Comparison of ENCODE assay signal across 14 cellular contexts in the genomic region with DNA sequence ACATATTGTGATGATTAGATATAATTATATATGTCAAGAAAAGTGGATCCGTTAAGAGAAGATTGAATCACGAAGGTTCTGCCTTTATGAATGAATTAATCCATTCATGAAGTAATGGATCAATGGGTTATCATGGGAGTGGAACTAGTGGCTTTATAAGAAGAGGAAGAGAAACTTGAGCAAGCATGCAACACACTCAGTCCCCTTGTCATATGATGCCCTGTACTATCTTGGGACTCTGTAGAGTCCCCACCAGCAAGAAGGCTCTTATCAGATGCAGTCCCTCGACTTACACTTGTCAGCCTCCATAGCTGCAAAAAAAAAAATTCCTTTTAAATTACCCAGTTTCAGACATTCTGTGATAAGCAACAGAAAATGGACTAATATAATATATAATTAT.
DNase-seq lines count a peak whose midpoint lies in the region; ATAC-seq, FAIRE-seq and TF ChIP-seq lines count a peak whose summit lies in the region.
"Had no signal": no experiment of that assay in that cellular context is flagged by ENCODE, and none has a peak within 500 bp of the region (broad histone marks: within the 10 kb centered on the region; RNA-seq: fewer than 3 reads in every experiment).

No MANE protein-coding gene starts in this region.

- intact Hi-C loops in right lobe of liver (cut with DNase I) (no loop called here), HepG2 (cut with micrococcal nuclease; ENCODE audit: unreplicated experiment) (no loop called here), psoas muscle (cut with DNase I) (no loop called here), sigmoid colon (cut with DNase I) (no loop called here)

- in situ Hi-C loops in HepG2 (cut with HindIII; ENCODE audit: extremely low pct_ligation_motif_present, low pct_unique_long_range_greater_than_20kb), result no loop called here

- H3K36me3 ChIP-seq in right lobe of liver (no peaks in the 10 kb centered on the region), HepG2 (replicated peaks in 1 of 2; ENCODE audit: control insufficient read depth in 1 of 2, insufficient read depth in 2 of 2, low read length in 2 of 2) (no peaks in the 10 kb centered on the region), psoas muscle (ENCODE audit: insufficient read depth in 1 of 2, low read depth in 1 of 2) (no peaks in the 10 kb centered on the region), sigmoid colon (no peaks in the 10 kb centered on the region)
- H3K36me3 ChIP-seq: gastrocnemius medialis, ovary had no signal

- POLR2A ChIA-PET in HepG2 (lab: Yijun Ruan, JAX), result no interaction called here

- no peak overlapping the region for H3K9ac ChIP-seq in HepG2 (ENCODE audit: insufficient read depth, low read depth, low read length)

- no peaks in the 10 kb centered on the region for H3K79me2 ChIP-seq in HepG2 (ENCODE audit: insufficient read depth, low read length)

- H3K4me3 ChIP-seq in right lobe of liver (no peak overlapping the region), HepG2 (replicated peaks in 1 of 3; ENCODE audit: insufficient read depth in 1 of 3, low read depth in 2 of 3, low read length in 3 of 3) (no peak overlapping the region), psoas muscle (no peak overlapping the region), sigmoid colon (no peak overlapping the region)
- H3K4me3 ChIP-seq: gastrocnemius medialis, ovary had no signal

- TF ChIP-seq EP300 in HepG2 (IDR thresholded peaks at IDR 0.05; ENCODE audit: low read depth in 2 of 2, low read length in 2 of 2), result no peak
- no peak for TF ChIP-seq EP300 in HepG2 (CRISPR knock-in tag; IDR thresholded peaks at IDR 0.05; ENCODE audit: borderline replicate concordance)
- TF ChIP-seq EP300 in sigmoid colon (IDR thresholded peaks at IDR 0.05), result no peak

- H4K20me1 ChIP-seq in HepG2 (ENCODE audit: insufficient read depth, low read length), result no peaks in the 10 kb centered on the region

- CTCF ChIA-PET in HepG2 (lab: Yijun Ruan, JAX; ENCODE audit: low intra/inter-chr PET ratio, low total read pairs), result no interaction called here

- H3K27me3 ChIP-seq in right lobe of liver (no peaks in the 10 kb centered on the region), HepG2 (ENCODE audit: control insufficient read depth in 1 of 2, insufficient read depth in 2 of 2, low read length in 2 of 2) (no peaks in the 10 kb centered on the region), psoas muscle (ENCODE audit: insufficient read depth in 3 of 3, low read length in 2 of 3) (no peaks in the 10 kb centered on the region), sigmoid colon (no peaks in the 10 kb centered on the region)
- H3K27me3 ChIP-seq: gastrocnemius medialis, ovary had no signal

- no peak overlapping the region for H2AFZ ChIP-seq in HepG2 (ENCODE audit: low read length)

- FAIRE-seq in HepG2 (lab: Jason Lieb, UNC), result no peak

- TF ChIP-seq POLR2A in right lobe of liver (IDR thresholded peaks at IDR 0.05) (no peak), HepG2 (IDR thresholded peaks at IDR 0.05; ENCODE audit: insufficient read depth in 1 of 2, low read depth in 2 of 2, low read length in 2 of 2) (no peak), sigmoid colon (IDR thresholded peaks at IDR 0.05) (no peak)

- no peak for TF ChIP-seq RAD21 in HepG2 (CRISPR knock-in tag; IDR thresholded peaks at IDR 0.05)

- 58% methylated on average over 3 of the region's 3 CpGs for WGBS in right lobe of liver (ENCODE audit: insufficient coverage, low coverage, low lambda C conversion rate, missing lambda C conversion rate)
- WGBS in HepG2 (ENCODE audit: low lambda C conversion rate), result 1% methylated on average over 3 of the region's 3 CpGs
- 81 to 89% (median 84%) methylated on average over 3 of the region's 3 CpGs for WGBS in psoas muscle, 3 donors
- WGBS in sigmoid colon, 2 donors, result 81 to 87% methylated on average over 3 of the region's 3 CpGs

- H3K27ac ChIP-seq in right lobe of liver, result no peak overlapping the region
- H3K27ac ChIP-seq in HepG2 (ENCODE audit: extremely low read length, insufficient read depth, low read length), result no peak overlapping the region
- no peak overlapping the region for H3K27ac ChIP-seq in psoas muscle
- no peak overlapping the region for H3K27ac ChIP-seq in sigmoid colon
- H3K27ac ChIP-seq: gastrocnemius medialis, ovary, RWPE1 had no signal

- peak in 3 of 4 donors; percentile 20 to 28 (median 23) for ATAC-seq in right lobe of liver
- no peak for ATAC-seq in HepG2
- peak; percentile 90 for ATAC-seq in HG02798 (IDR thresholded peaks at IDR 0.05; ENCODE audit: poor library complexity, unreplicated experiment)
- ATAC-seq in HG03571 (IDR thresholded peaks at IDR 0.05; ENCODE audit: unreplicated experiment), result peak; percentile 89
- ATAC-seq in psoas muscle, result no peak
- no peak for ATAC-seq in stimulated activated naive CD8-positive, alpha-beta T cell treated with anti-CD3 and anti-CD28 coated beads, Interleukin-15, Interleukin-2, amounts not matched to agents 100 U/mL and 50 U/mL, for 24 hours
- ATAC-seq: gastrocnemius medialis, left lobe of liver had no signal

- no peak overlapping the region for H3K4me2 ChIP-seq in HepG2 (ENCODE audit: low read depth, low read length)

- BruUV-seq in HepG2 (replicated peaks; lab: Mats Ljungman, UMichigan), result no TSS peak

- H3K9me3 ChIP-seq in right lobe of liver (no peaks in the 10 kb centered on the region), HepG2 (ENCODE audit: low read length) (no peaks in the 10 kb centered on the region), psoas muscle (no peaks in the 10 kb centered on the region), sigmoid colon (no peaks in the 10 kb centered on the region)
- H3K9me3 ChIP-seq: gastrocnemius medialis, ovary had no signal

- DNase-seq in right lobe of liver (no peak), HepG2 (ENCODE audit: low spot score) (no peak), psoas muscle (no peak), sigmoid colon (no peak)
- DNase-seq in stimulated activated naive CD8-positive, alpha-beta T cell treated with anti-CD3 and anti-CD28 coated beads, Interleukin-15, Interleukin-2, amounts not matched to agents 100 U/mL and 50 U/mL, for 24 hours, result no peak
- no peak for DNase-seq in stimulated activated CD4-positive, alpha-beta T cell treated with anti-CD3 and anti-CD28 coated beads, Interleukin-12 subunit alpha, Interleukin-12 subunit beta, amount 100 ng/mL, for 4 hours
- DNase-seq: gastrocnemius medialis; ovary; stimulated activated CD4-positive, alpha-beta T cell treated with anti-CD3 and anti-CD28 coated beads, Interleukin-4, amount 100 ng/mL, for 1 hour; substantia nigra had no signal

- TF ChIP-seq CTCF in right lobe of liver (IDR thresholded peaks at IDR 0.05) (no peak), HepG2 (CRISPR knock-in tag; IDR thresholded peaks at IDR 0.05) (no peak), psoas muscle (IDR thresholded peaks at IDR 0.05) (no peak), sigmoid colon (IDR thresholded peaks at IDR 0.05) (no peak)

- no peaks in the 10 kb centered on the region for H3K4me1 ChIP-seq in right lobe of liver
- H3K4me1 ChIP-seq in HepG2 (ENCODE audit: insufficient read depth, low read length), result no peaks in the 10 kb centered on the region
- H3K4me1 ChIP-seq in psoas muscle, result no peaks in the 10 kb centered on the region
- H3K4me1 ChIP-seq in sigmoid colon, result no peaks in the 10 kb centered on the region
- H3K4me1 ChIP-seq: gastrocnemius medialis had no signal

TF ChIP-seq in HepG2, 621 proteins besides CTCF, POLR2A, EP300 and RAD21:
- no peak for TF ChIP-seq FIP1L1 (IDR thresholded peaks at IDR 0.05; ENCODE audit: borderline replicate concordance, insufficient read depth, low read depth, low read length)
- TF ChIP-seq PLRG1 (conservative IDR thresholded peaks at IDR 0.05), result no peak

Comparison
In these comparisons a context has a peak if more than half of its experiments do, and no peak if none do; other contexts are left out.
1. ATAC-seq: peak in right lobe of liver (3 of 4), HG02798 (single experiment) and HG03571 (single experiment); none in HepG2 (single experiment), psoas muscle (0 of 4) and stimulated activated naive CD8-positive, alpha-beta T cell treated with anti-CD3 and anti-CD28 coated beads, Interleukin-15, Interleukin-2, amounts not matched to agents 100 U/mL and 50 U/mL, for 24 hours (single experiment).